25 cellular contexts compared by ENCODE assay signal in the genomic region with DNA sequence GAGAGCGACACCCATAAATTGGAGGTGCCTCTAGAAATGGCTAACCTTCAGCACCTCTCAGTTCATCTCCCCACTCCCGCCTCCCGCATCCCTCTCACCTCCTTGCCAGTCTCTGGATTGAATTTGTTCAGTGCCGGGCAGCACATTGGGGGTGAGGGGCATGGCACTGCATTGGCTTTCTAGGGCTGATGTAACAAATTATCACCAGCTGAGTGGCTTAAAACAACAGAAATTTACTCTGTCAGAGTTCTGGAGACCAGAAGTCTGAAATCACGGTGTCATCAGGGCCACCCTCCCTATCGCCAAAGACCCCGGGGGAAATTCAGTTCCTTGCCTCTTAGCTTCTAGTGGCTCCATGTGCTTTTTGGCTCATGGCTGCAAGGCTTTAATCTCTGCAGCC.
"Had no signal": no experiment of that assay in that cellular context is flagged by ENCODE, and none has a peak within 500 bp of the region (broad histone marks: within the 10 kb centered on the region; RNA-seq: fewer than 3 reads in every experiment).

No MANE protein-coding gene starts in this region.

- ATAC-seq: heart right ventricle; natural killer cell; stimulated activated memory B cell treated with anti-CD40 and anti-IgM and Interleukin-4, amounts not matched to agents 10 μg/mL and 1 μg/mL and 100 μg/mL, for 72 hours; stimulated activated naive CD8-positive, alpha-beta T cell treated with anti-CD3 and anti-CD28 coated beads, Interleukin-15, amount 100 ng/mL, for 72 hours had no signal

- H3K4me2 ChIP-seq: hepatocyte had no signal

- H3K36me3 ChIP-seq: heart right ventricle, left ventricle myocardium inferior, ovary, right atrium auricular region, sigmoid colon, spleen, tibial nerve, upper lobe of left lung, vagina had no signal

- H3K9me3 Mint-ChIP-seq: mesothelial cell of epicardium; natural killer cell; stimulated activated naive CD8-positive, alpha-beta T cell treated with anti-CD3 and anti-CD28 coated beads, Interleukin-15, amount 100 ng/mL, for 72 hours had no signal

- H3K27ac Mint-ChIP-seq: mesothelial cell of epicardium; natural killer cell; progenitor cell of endocrine pancreas; stimulated activated memory B cell treated with anti-CD40 and anti-IgM and Interleukin-4, amounts not matched to agents 10 μg/mL and 1 μg/mL and 100 μg/mL, for 72 hours; stimulated activated naive CD8-positive, alpha-beta T cell treated with anti-CD3 and anti-CD28 coated beads, Interleukin-15, amount 100 ng/mL, for 72 hours had no signal

- H3K36me3 Mint-ChIP-seq: mesothelial cell of epicardium; natural killer cell; stimulated activated memory B cell treated with anti-CD40 and anti-IgM and Interleukin-4, amounts not matched to agents 10 μg/mL and 1 μg/mL and 100 μg/mL, for 72 hours had no signal

- DNase-seq: heart right ventricle; islet precursor cell; left ventricle myocardium inferior; mesendoderm; naive B cell; natural killer cell; ovary; sigmoid colon; small intestine; spleen; stimulated activated CD4-positive, alpha-beta T cell treated with anti-CD3 and anti-CD28 coated beads, Interleukin-1b, Interleukin-23, amount 100 ng/mL, for 48 hours; stimulated activated CD4-positive, alpha-beta T cell treated with anti-CD3 and anti-CD28 coated beads, Interleukin-4, amount 100 ng/mL, for 24 hours; stimulated activated CD8-positive, alpha-beta memory T cell treated with anti-CD3 and anti-CD28 coated beads, Interleukin-4, amount 100 ng/mL, for 48 hours; stimulated activated naive CD4-positive, alpha-beta T cell treated with Interleukin-2 at 50 U/mL for 16 hours; stimulated activated naive CD8-positive, alpha-beta T cell treated with anti-CD3 and anti-CD28 coated beads, Interleukin-15, amount 100 ng/mL, for 72 hours; substantia nigra; upper lobe of left lung had no signal

- H3K4me3 ChIP-seq: heart right ventricle, hepatocyte, left ventricle myocardium inferior, lung, ovary, right atrium auricular region, sigmoid colon, spleen, tibial nerve, upper lobe of left lung, vagina had no signal

- H3K4me3 Mint-ChIP-seq: mesothelial cell of epicardium; naive B cell; natural killer cell; stimulated activated memory B cell treated with anti-CD40 and anti-IgM and Interleukin-4, amounts not matched to agents 10 μg/mL and 1 μg/mL and 100 μg/mL, for 72 hours; stimulated activated naive CD8-positive, alpha-beta T cell treated with anti-CD3 and anti-CD28 coated beads, Interleukin-15, amount 100 ng/mL, for 72 hours had no signal

- H2AFZ ChIP-seq: hepatocyte had no signal

- H3K4me1 ChIP-seq: left ventricle myocardium inferior, right atrium auricular region, upper lobe of left lung had no signal

- H3K79me2 ChIP-seq: hepatocyte had no signal

- H3K27me3 ChIP-seq: hepatocyte, ovary, right atrium auricular region, sigmoid colon, tibial nerve, upper lobe of left lung, vagina had no signal

- H3K27ac ChIP-seq: heart right ventricle, hepatocyte, left ventricle myocardium inferior, ovary, right atrium auricular region, sigmoid colon, spleen, tibial nerve, upper lobe of left lung, vagina had no signal

- H3K9me3 ChIP-seq: heart right ventricle, left ventricle myocardium inferior, ovary, right atrium auricular region, sigmoid colon, spleen, tibial nerve, upper lobe of left lung, vagina had no signal
